1 cellular context compared by ENCODE assay signal in genomic region chr2:111617804-111618576, GRCh38.
TF ChIP-seq lines count a peak whose summit lies in the region.

No MANE protein-coding gene starts in this region.

TF ChIP-seq in IMR-90, 13 proteins besides CTCF, POLR2A, EP300 and RAD21 (continued from another document):
- TF ChIP-seq MXI1 (IDR thresholded peaks at IDR 0.05; ENCODE audit: borderline replicate concordance, low read depth, low read length) (no peak), SMC3 (IDR thresholded peaks at IDR 0.05; ENCODE audit: low read depth, low read length) (no peak), CEBPB (IDR thresholded peaks at IDR 0.05; ENCODE audit: low read depth, low read length) (no peak), CHD1 (IDR thresholded peaks at IDR 0.05; ENCODE audit: low read depth, low read length) (no peak), RFX5 (IDR thresholded peaks at IDR 0.05; ENCODE audit: low read depth, low read length) (no peak), USF2 (IDR thresholded peaks at IDR 0.05; ENCODE audit: low read depth, low read length) (no peak), BHLHE40 (IDR thresholded peaks at IDR 0.05; ENCODE audit: low read depth, low read length) (no peak), FOS (IDR thresholded peaks at IDR 0.05; ENCODE audit: low read depth, low read length) (no peak)
